11 cellular contexts compared by ENCODE assay signal in genomic region chr15:75673426-75674247, GRCh38. TPM values are rescaled to one million over a fixed set of nuclear protein-coding genes. Genes with fewer than 3 reads are reported as not detected.
DNase-seq lines count a peak whose midpoint lies in the region; ATAC-seq and TF ChIP-seq lines count a peak whose summit lies in the region.
"Had no signal": no experiment of that assay in that cellular context is flagged by ENCODE, and none has a peak within 500 bp of the region (broad histone marks: within the 10 kb centered on the region; RNA-seq: fewer than 3 reads in every experiment).

No MANE protein-coding gene starts in this region.

- peak; percentile 91 for DNase-seq in EH (ENCODE audit: low read depth)
- DNase-seq in left ventricle myocardium inferior: peak; percentile 87
- peak; percentile 92 for DNase-seq in sciatic nerve (ENCODE audit: low spot score)
- no peak for DNase-seq in HuH-7.5 (ENCODE audit: low spot score)
- no peak for DNase-seq in effector CD8-positive, alpha-beta T cell (lab: John Stamatoyannopoulos, UW)
- no peak for DNase-seq in activated T-cell treated with anti-CD3 and anti-CD28 coated beads, Interleukin-2, amount 50 U/mL, for 1 hour
- DNase-seq: activated CD4-positive, alpha-beta T cell treated with anti-CD3 and anti-CD28 coated beads for 1 hour; dermis blood vessel endothelial cell; NCI-H1694 had no signal

- TF ChIP-seq CTCF in left ventricle myocardium inferior (IDR thresholded peaks at IDR 0.05; ENCODE audit: borderline replicate concordance): no peak

- ATAC-seq in sciatic nerve (peak; percentile 91), GM19395 (IDR thresholded peaks at IDR 0.05; ENCODE audit: unreplicated experiment) (no peak)

- H3K36me3 ChIP-seq in left ventricle myocardium inferior: peaks cover 5% of the 10 kb centered on the region

- WGBS in adipose tissue, 3 donors: 48 to 81% (median 64%) methylated on average over 10 of the region's 10 CpGs

- intact Hi-C loops in left ventricle myocardium inferior (cut with micrococcal nuclease): no loop called here
- intact Hi-C loops in sciatic nerve (cut with DNase I): no loop called here

- H3K4me1 ChIP-seq in left ventricle myocardium inferior: peaks cover 75% of the 10 kb centered on the region

- no peaks in the 10 kb centered on the region for H3K27me3 ChIP-seq in left ventricle myocardium inferior (ENCODE audit: low read depth)

- H3K27ac ChIP-seq in adipose tissue (ENCODE audit: low read depth, low read length): peak overlapping the region; percentile 36
- peak overlapping the region; percentile 81 for H3K27ac ChIP-seq in left ventricle myocardium inferior (replicated peaks)

- H3K4me3 ChIP-seq in left ventricle myocardium inferior: peak overlapping the region; percentile 35

- H3K9me3 ChIP-seq in left ventricle myocardium inferior (replicated peaks): no peaks in the 10 kb centered on the region

RNA-seq across cellular contexts. Expression of gene SNX33, which starts 25.9 kb away (rescaled TPM):
- polyA plus RNA-seq in adipose tissue: 10 to 100 TPM; 14.1 to 18.3 (median 17.4) TPM
- total RNA-seq in left ventricle myocardium inferior: 11.4 TPM
- 33.2 TPM for total RNA-seq in sciatic nerve

RNA-seq across cellular contexts. Expression of gene IMP3, which starts 33.6 kb away (rescaled TPM):
- polyA plus RNA-seq in adipose tissue: 10 to 100 TPM; 45.6 to 60.4 (median 58.8) TPM
- total RNA-seq in left ventricle myocardium inferior (49.1 TPM), sciatic nerve (47.2 TPM)

RNA-seq across cellular contexts. Expression of gene CSPG4, which starts 39.0 kb away (rescaled TPM):
- 10 to 100 TPM in 2 of 3 donors, 1 to 10 TPM in 1; 7.4 to 82.9 (median 25.3) TPM for polyA plus RNA-seq in adipose tissue
- total RNA-seq in left ventricle myocardium inferior: 9.1 TPM
- 57.5 TPM for total RNA-seq in sciatic nerve

RNA-seq across cellular contexts. Expression of gene SNUPN, which starts 48.1 kb away (rescaled TPM):
- polyA plus RNA-seq in adipose tissue: 10 to 100 TPM; 10.0 to 35.7 (median 21.2) TPM
- 19.5 TPM for total RNA-seq in left ventricle myocardium inferior
- total RNA-seq in sciatic nerve: 23.7 TPM

Comparison
In these comparisons a context has a peak if more than half of its experiments do, and no peak if none do; other contexts are left out.
1. DNase-seq: peak in EH (single experiment), left ventricle myocardium inferior (single experiment) and sciatic nerve (single experiment); none in HuH-7.5 (single experiment), effector CD8-positive, alpha-beta T cell (single experiment) and activated T-cell treated with anti-CD3 and anti-CD28 coated beads, Interleukin-2, amount 50 U/mL, for 1 hour (single experiment).